14 cellular contexts compared by ENCODE assay signal in genomic region chr11:70556884-70557741, GRCh38.
DNase-seq lines count a peak whose midpoint lies in the region; ATAC-seq, FAIRE-seq and TF ChIP-seq lines count a peak whose summit lies in the region.
"Had no signal": no experiment of that assay in that cellular context is flagged by ENCODE, and none has a peak within 500 bp of the region (broad histone marks: within the 10 kb centered on the region; RNA-seq: fewer than 3 reads in every experiment).

No MANE protein-coding gene starts in this region.

- H3K9me2 ChIP-seq in hepatocyte (replicated peaks; ENCODE audit: insufficient read depth): no peaks in the 10 kb centered on the region

- TF ChIP-seq EP300 in A549 (IDR thresholded peaks at IDR 0.05): no peak

- H3K79me2 ChIP-seq in hepatocyte: no peaks in the 10 kb centered on the region

- intact Hi-C loops in Panc1 (cut with micrococcal nuclease; ENCODE audit: unreplicated experiment): no loop called here

- H3K4me3 ChIP-seq in A549 (no peak overlapping the region), Panc1 (ENCODE audit: low read depth in 2 of 2, low read length in 2 of 2) (no peak overlapping the region), hepatocyte (no peak overlapping the region)
- H3K4me3 ChIP-seq: BLaER1, dorsolateral prefrontal cortex, Peyer's patch had no signal

- H3K4me2 ChIP-seq in A549: no peak overlapping the region; the same call in 2 of the 3 replicates
- no peak overlapping the region for H3K4me2 ChIP-seq in hepatocyte
- H3K4me2 ChIP-seq: BLaER1 had no signal

- H3K36me3 ChIP-seq in Panc1 (ENCODE audit: control insufficient read depth, insufficient read depth, low read length): no peaks in the 10 kb centered on the region
- H3K36me3 ChIP-seq in hepatocyte (replicated peaks; ENCODE audit: insufficient read depth, low read depth): no peaks in the 10 kb centered on the region
- H3K36me3 ChIP-seq: BLaER1, Peyer's patch had no signal

- H2AFZ ChIP-seq in hepatocyte: no peak overlapping the region

- POLR2A ChIA-PET in A549 (lab: Yijun Ruan, JAX) (no interaction called here), Panc1 (lab: Charles Lee) (no interaction called here)

- H3K9me3 ChIP-seq in A549: no peaks in the 10 kb centered on the region
- no peaks in the 10 kb centered on the region for H3K9me3 ChIP-seq in Panc1 (ENCODE audit: control insufficient read depth, insufficient read depth, low read depth, low read length)
- no peaks in the 10 kb centered on the region for H3K9me3 ChIP-seq in hepatocyte (ENCODE audit: low read depth)
- H3K9me3 ChIP-seq: BLaER1, Peyer's patch had no signal

- no peak for FAIRE-seq in A549 (lab: Jason Lieb, UNC)

- ATAC-seq in A549 (peak; percentile 58 to 63; a peak in 4 of 6 replicates), Panc1 (peak; percentile 91), GM18502 (IDR thresholded peaks at IDR 0.05; ENCODE audit: poor library complexity, unreplicated experiment) (no peak)
- ATAC-seq: left ventricle myocardium superior had no signal

- no TSS peak for BruUV-seq in Panc1 (replicated peaks; lab: Mats Ljungman, UMichigan)

- WGBS in A549 (ENCODE audit: missing lambda C conversion rate): 50% methylated on average over 5 of the region's 8 CpGs
- WGBS in hepatocyte (ENCODE audit: low lambda C conversion rate, missing lambda C conversion rate): 73% methylated on average over 8 of the region's 8 CpGs

- TF ChIP-seq CTCF in A549 (IDR thresholded peaks at IDR 0.05): no peak
- no peak for TF ChIP-seq CTCF in Panc1 (IDR thresholded peaks at IDR 0.05)
- TF ChIP-seq CTCF in hepatocyte (IDR thresholded peaks at IDR 0.05; ENCODE audit: poor library complexity): no peak

- TF ChIP-seq POLR2A in A549 (IDR thresholded peaks at IDR 0.05; ENCODE audit: low read length): no peak

- CTCF ChIA-PET in A549 (lab: Yijun Ruan, JAX): interaction anchor here (0.8 to 0.9 kb wide), 3 partner anchors 9 to 31 kb away, joined by 3 to 4 read pairs (median 3); no protein-coding TSS in a partner anchor
- CTCF ChIA-PET in Panc1 (lab: Charles Lee): interaction anchor here (0.5 to 1.3 kb wide), 3 partner anchors 9 to 18 kb away, joined by 3 to 4 read pairs (median 3); no protein-coding TSS in a partner anchor

- DNase-seq in A549 (ENCODE audit: low read depth in 1 of 2, low spot score in 1 of 2): peak in 1 of 2 experiments; percentile 57
- peak; percentile 13 for DNase-seq in HCEC 1CT
- peak; percentile 56 for DNase-seq in Panc1 (ENCODE audit: low read depth, low spot score)
- peak; percentile 67 for DNase-seq in hepatocyte (ENCODE audit: low spot score)
- DNase-seq in dermis blood vessel endothelial cell: no peak
- DNase-seq in D341Med (ENCODE audit: low spot score): no peak
- DNase-seq in NCI-H2029 (lab: John Stamatoyannopoulos, UW): no peak
- DNase-seq: dorsolateral prefrontal cortex, left ventricle myocardium superior, NCI-H187, nucleus accumbens had no signal

- no peak for TF ChIP-seq RAD21 in A549 (conservative IDR thresholded peaks at IDR 0.05 in 1 of 2, IDR thresholded peaks at IDR 0.05 in 1 of 2)

- H3K4me1 ChIP-seq in A549 (peaks cover 15% of the 10 kb centered on the region), Panc1 (ENCODE audit: control insufficient read depth, insufficient read depth, low read length) (peaks cover 11% of the 10 kb centered on the region), hepatocyte (ENCODE audit: insufficient read depth) (no peaks in the 10 kb centered on the region)
- H3K4me1 ChIP-seq: BLaER1, Peyer's patch had no signal

- H3K27me3 ChIP-seq in Panc1 (ENCODE audit: control insufficient read depth, insufficient read depth, low read length): no peaks in the 10 kb centered on the region; the same call in 1 of the 2 replicates
- no peaks in the 10 kb centered on the region for H3K27me3 ChIP-seq in hepatocyte
- H3K27me3 ChIP-seq: BLaER1, dorsolateral prefrontal cortex, Peyer's patch had no signal

- peak overlapping the region in 1 of 2 experiments; percentile 17; a peak in 1 of 6 replicates for H3K27ac ChIP-seq in A549
- no peak overlapping the region for H3K27ac ChIP-seq in Panc1 (ENCODE audit: low read length)
- no peak overlapping the region for H3K27ac ChIP-seq in hepatocyte
- H3K27ac ChIP-seq: BLaER1, Peyer's patch had no signal

- H4K20me1 ChIP-seq in hepatocyte (ENCODE audit: insufficient read depth, poor library complexity, severe bottlenecking): no peaks in the 10 kb centered on the region
- H4K20me1 ChIP-seq: BLaER1 had no signal

- in situ Hi-C loops in Panc1 (cut with HindIII; ENCODE audit: low pct_unique_long_range_greater_than_20kb, low sequenced_read_pairs): no loop called here

TF ChIP-seq in A549, 52 proteins besides CTCF, POLR2A, EP300 and RAD21:
- TF ChIP-seq FOSL2 (IDR thresholded peaks at IDR 0.05): no peak
- TF ChIP-seq FOSL2 (CRISPR knock-in tag; IDR thresholded peaks at IDR 0.05): peak; percentile 73
- no peak for TF ChIP-seq HEYL (CRISPR knock-in tag; IDR thresholded peaks at IDR 0.05)
TF ChIP-seq in A549: peak in this region for 1.

Comparison
In these comparisons a context has a peak if more than half of its experiments do, and no peak if none do; other contexts are left out.
1. DNase-seq: peak in HCEC 1CT (single experiment), Panc1 (single experiment) and hepatocyte (single experiment); none in dermis blood vessel endothelial cell (single experiment), D341Med (single experiment) and NCI-H2029 (single experiment).